ENCODE assay signal across 1 cellular context in the genomic region with DNA sequence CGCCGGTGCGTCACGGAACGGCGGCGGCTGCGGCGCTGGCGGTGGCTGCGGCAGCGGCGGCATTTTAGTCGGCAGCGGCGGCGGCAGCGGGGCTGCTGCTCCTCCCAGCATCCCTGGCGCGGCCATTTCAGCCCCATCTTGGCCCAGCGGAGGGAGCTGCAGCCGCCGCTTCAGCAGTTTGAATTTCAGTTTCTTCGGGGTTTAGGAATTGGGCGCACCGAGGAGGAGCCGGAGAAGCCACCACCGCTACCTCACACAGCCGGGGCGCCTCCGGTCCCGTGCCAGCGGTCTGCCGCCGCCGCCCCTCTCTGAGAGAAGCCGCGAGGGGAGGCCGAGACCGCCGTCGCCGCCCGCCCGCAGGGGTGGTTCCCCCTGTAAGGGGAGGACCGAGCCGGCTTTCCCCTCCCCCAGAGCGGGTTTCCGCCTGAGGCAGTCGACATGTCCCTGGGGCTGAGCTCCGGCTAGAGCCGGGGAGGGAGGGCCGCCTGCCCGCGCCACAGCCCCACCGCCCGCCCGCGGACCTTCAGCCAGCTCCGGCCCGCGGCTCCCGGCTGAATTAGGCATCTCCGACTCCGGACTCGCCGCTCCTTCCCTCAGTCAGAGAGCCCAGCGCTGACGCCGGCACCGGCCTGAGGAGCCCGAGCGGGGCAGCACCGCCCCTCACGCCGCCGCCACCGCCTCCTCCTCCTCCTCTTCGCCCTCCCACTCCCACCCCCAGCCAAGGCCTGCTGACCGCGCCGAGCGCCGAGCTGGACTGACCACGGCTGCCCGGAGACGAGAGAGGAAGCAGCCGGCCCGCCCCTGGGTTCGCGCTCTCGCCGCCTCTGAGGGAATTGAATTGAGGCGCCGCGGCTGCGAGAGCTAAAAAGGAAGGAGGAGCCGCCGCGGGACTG.
TF ChIP-seq lines count a peak whose summit lies in the region.

A gene (plus strand): TSS at position 67 of the 893 bp plus-strand sequence. CDS start 1,053 bp downstream, outside the sequence.

TF ChIP-seq in HEK293, 187 proteins besides CTCF, POLR2A, EP300 and RAD21 (continued from another document and continues in another):
- 0 out of 2 replicates have a peak, but pooled peaks have one; percentile 30 for TF ChIP-seq MZF1 (tag by site-specific recombination; IDR thresholded peaks at IDR 0.05; ENCODE audit: borderline replicate concordance)
- peak; percentile 76 for TF ChIP-seq KLF8 (tag by site-specific recombination; IDR thresholded peaks at IDR 0.05)
- TF ChIP-seq, protein P1, sequence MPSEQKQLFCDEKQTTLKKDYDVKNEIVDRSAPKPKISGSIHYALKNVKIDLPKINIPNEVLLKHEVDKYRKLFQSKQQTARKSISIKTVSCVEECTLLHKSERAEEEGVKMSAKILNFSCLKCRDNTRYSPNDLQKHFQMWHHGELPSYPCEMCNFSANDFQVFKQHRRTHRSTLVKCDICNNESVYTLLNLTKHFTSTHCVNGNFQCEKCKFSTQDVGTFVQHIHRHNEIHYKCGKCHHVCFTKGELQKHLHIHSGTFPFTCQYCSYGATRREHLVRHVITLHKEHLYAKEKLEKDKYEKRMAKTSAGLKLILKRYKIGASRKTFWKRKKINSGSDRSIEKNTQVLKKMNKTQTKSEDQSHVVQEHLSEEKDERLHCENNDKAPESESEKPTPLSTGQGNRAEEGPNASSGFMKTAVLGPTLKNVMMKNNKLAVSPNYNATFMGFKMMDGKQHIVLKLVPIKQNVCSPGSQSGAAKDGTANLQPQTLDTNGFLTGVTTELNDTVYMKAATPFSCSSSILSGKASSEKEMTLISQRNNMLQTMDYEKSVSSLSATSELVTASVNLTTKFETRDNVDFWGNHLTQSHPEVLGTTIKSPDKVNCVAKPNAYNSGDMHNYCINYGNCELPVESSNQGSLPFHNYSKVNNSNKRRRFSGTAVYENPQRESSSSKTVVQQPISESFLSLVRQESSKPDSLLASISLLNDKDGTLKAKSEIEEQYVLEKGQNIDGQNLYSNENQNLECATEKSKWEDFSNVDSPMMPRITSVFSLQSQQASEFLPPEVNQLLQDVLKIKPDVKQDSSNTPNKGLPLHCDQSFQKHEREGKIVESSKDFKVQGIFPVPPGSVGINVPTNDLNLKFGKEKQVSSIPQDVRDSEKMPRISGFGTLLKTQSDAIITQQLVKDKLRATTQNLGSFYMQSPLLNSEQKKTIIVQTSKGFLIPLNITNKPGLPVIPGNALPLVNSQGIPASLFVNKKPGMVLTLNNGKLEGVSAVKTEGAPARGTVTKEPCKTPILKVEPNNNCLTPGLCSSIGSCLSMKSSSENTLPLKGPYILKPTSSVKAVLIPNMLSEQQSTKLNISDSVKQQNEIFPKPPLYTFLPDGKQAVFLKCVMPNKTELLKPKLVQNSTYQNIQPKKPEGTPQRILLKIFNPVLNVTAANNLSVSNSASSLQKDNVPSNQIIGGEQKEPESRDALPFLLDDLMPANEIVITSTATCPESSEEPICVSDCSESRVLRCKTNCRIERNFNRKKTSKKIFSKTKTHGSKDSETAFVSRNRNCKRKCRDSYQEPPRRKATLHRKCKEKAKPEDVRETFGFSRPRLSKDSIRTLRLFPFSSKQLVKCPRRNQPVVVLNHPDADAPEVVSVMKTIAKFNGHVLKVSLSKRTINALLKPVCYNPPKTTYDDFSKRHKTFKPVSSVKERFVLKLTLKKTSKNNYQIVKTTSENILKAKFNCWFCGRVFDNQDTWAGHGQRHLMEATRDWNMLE (tag by site-specific recombination; conservative IDR thresholded peaks at IDR 0.05; ENCODE audit: low read depth): no peak
- TF ChIP-seq ZNF416 (tag by site-specific recombination; IDR thresholded peaks at IDR 0.05): no peak
- TF ChIP-seq ZNF155 (tag by site-specific recombination; IDR thresholded peaks at IDR 0.05): no peak
- no peak for TF ChIP-seq ZNF223 (tag by site-specific recombination; IDR thresholded peaks at IDR 0.05)
- TF ChIP-seq ZNF24 (tag by site-specific recombination; IDR thresholded peaks at IDR 0.05): peak; percentile 26; the same call in 1 of the 2 replicates
- no peak for TF ChIP-seq ZNF354C (tag by site-specific recombination; IDR thresholded peaks at IDR 0.05; ENCODE audit: borderline replicate concordance, low read depth)
- TF ChIP-seq ZNF792 (tag by site-specific recombination; IDR thresholded peaks at IDR 0.05): no peak
- TF ChIP-seq RBAK (tag by site-specific recombination; IDR thresholded peaks at IDR 0.05): no peak
- TF ChIP-seq REPIN1 (tag by site-specific recombination; IDR thresholded peaks at IDR 0.05; ENCODE audit: low read depth): no peak
- TF ChIP-seq, protein P2, sequence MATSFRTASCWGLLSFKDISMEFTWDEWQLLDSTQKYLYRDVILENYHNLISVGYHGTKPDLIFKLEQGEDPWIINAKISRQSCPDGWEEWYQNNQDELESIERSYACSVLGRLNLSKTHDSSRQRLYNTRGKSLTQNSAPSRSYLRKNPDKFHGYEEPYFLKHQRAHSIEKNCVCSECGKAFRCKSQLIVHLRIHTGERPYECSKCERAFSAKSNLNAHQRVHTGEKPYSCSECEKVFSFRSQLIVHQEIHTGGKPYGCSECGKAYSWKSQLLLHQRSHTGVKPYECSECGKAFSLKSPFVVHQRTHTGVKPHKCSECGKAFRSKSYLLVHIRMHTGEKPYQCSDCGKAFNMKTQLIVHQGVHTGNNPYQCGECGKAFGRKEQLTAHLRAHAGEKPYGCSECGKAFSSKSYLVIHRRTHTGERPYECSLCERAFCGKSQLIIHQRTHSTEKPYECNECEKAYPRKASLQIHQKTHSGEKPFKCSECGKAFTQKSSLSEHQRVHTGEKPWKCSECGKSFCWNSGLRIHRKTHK (tag by site-specific recombination; IDR thresholded peaks at IDR 0.05): no peak
- TF ChIP-seq ZBTB48 (tag by site-specific recombination; IDR thresholded peaks at IDR 0.05): no peak; the same call in 1 of the 2 replicates
- no peak for TF ChIP-seq ZNF621 (tag by site-specific recombination; IDR thresholded peaks at IDR 0.05)
- no peak for TF ChIP-seq ZNF174 (tag by site-specific recombination; IDR thresholded peaks at IDR 0.05)
- TF ChIP-seq ZNF366 (tag by site-specific recombination; conservative IDR thresholded peaks at IDR 0.05): no peak
- TF ChIP-seq ZNF350 (tag by site-specific recombination; IDR thresholded peaks at IDR 0.05): no peak
- TF ChIP-seq, protein P3, sequence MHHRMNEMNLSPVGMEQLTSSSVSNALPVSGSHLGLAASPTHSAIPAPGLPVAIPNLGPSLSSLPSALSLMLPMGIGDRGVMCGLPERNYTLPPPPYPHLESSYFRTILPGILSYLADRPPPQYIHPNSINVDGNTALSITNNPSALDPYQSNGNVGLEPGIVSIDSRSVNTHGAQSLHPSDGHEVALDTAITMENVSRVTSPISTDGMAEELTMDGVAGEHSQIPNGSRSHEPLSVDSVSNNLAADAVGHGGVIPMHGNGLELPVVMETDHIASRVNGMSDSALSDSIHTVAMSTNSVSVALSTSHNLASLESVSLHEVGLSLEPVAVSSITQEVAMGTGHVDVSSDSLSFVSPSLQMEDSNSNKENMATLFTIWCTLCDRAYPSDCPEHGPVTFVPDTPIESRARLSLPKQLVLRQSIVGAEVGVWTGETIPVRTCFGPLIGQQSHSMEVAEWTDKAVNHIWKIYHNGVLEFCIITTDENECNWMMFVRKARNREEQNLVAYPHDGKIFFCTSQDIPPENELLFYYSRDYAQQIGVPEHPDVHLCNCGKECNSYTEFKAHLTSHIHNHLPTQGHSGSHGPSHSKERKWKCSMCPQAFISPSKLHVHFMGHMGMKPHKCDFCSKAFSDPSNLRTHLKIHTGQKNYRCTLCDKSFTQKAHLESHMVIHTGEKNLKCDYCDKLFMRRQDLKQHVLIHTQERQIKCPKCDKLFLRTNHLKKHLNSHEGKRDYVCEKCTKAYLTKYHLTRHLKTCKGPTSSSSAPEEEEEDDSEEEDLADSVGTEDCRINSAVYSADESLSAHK (tag by site-specific recombination; IDR thresholded peaks at IDR 0.05): peak; percentile 53
- peak; percentile 47; the same call in 1 of the 2 replicates for TF ChIP-seq ZNF600 (tag by site-specific recombination; IDR thresholded peaks at IDR 0.05)
- no peak for TF ChIP-seq ZNF23 (tag by site-specific recombination; IDR thresholded peaks at IDR 0.05; ENCODE audit: borderline replicate concordance)
- no peak for TF ChIP-seq ZNF10 (tag by site-specific recombination; IDR thresholded peaks at IDR 0.05)
- TF ChIP-seq, protein P4, sequence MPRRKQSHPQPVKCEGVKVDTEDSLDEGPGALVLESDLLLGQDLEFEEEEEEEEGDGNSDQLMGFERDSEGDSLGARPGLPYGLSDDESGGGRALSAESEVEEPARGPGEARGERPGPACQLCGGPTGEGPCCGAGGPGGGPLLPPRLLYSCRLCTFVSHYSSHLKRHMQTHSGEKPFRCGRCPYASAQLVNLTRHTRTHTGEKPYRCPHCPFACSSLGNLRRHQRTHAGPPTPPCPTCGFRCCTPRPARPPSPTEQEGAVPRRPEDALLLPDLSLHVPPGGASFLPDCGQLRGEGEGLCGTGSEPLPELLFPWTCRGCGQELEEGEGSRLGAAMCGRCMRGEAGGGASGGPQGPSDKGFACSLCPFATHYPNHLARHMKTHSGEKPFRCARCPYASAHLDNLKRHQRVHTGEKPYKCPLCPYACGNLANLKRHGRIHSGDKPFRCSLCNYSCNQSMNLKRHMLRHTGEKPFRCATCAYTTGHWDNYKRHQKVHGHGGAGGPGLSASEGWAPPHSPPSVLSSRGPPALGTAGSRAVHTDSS (tag by site-specific recombination; IDR thresholded peaks at IDR 0.05): peak; percentile 56
- TF ChIP-seq ZNF404 (tag by site-specific recombination; IDR thresholded peaks at IDR 0.05): no peak
- TF ChIP-seq ZBTB17 (tag by site-specific recombination; IDR thresholded peaks at IDR 0.05): peak; percentile 82
- no peak for TF ChIP-seq ZNF140 (tag by site-specific recombination; IDR thresholded peaks at IDR 0.05)
- no peak; the same call in 1 of the 2 replicates for TF ChIP-seq ZBTB21 (tag by site-specific recombination; IDR thresholded peaks at IDR 0.05)
- TF ChIP-seq ZNF121 (tag by site-specific recombination; IDR thresholded peaks at IDR 0.05): 0 out of 2 replicates have a peak, but pooled peaks have one; percentile 11
- TF ChIP-seq SP2 (tag by site-specific recombination; IDR thresholded peaks at IDR 0.05): peak; percentile 75
- TF ChIP-seq ZNF530 (tag by site-specific recombination; IDR thresholded peaks at IDR 0.05; ENCODE audit: low read depth): no peak
- TF ChIP-seq ZNF394 (tag by site-specific recombination; IDR thresholded peaks at IDR 0.05; ENCODE audit: borderline replicate concordance): peak; percentile 59; the same call in 1 of the 2 replicates
- TF ChIP-seq ZNF202 (tag by site-specific recombination; IDR thresholded peaks at IDR 0.05; ENCODE audit: borderline replicate concordance): no peak
- no peak for TF ChIP-seq ZNF768 (tag by site-specific recombination; IDR thresholded peaks at IDR 0.05)
- peak; percentile 42; the same call in 1 of the 2 replicates for TF ChIP-seq ZFP69B (tag by site-specific recombination; IDR thresholded peaks at IDR 0.05)
- no peak for TF ChIP-seq ZNF214 (tag by site-specific recombination; IDR thresholded peaks at IDR 0.05; ENCODE audit: borderline replicate concordance)
- TF ChIP-seq ZNF274 (IDR thresholded peaks at IDR 0.05; ENCODE audit: low read length): no peak
- TF ChIP-seq ZNF274 (tag by site-specific recombination; IDR thresholded peaks at IDR 0.05; ENCODE audit: borderline replicate concordance): no peak
- no peak for TF ChIP-seq GLI2 (tag by site-specific recombination; IDR thresholded peaks at IDR 0.05; ENCODE audit: borderline replicate concordance, low read depth)
- TF ChIP-seq, protein P5, sequence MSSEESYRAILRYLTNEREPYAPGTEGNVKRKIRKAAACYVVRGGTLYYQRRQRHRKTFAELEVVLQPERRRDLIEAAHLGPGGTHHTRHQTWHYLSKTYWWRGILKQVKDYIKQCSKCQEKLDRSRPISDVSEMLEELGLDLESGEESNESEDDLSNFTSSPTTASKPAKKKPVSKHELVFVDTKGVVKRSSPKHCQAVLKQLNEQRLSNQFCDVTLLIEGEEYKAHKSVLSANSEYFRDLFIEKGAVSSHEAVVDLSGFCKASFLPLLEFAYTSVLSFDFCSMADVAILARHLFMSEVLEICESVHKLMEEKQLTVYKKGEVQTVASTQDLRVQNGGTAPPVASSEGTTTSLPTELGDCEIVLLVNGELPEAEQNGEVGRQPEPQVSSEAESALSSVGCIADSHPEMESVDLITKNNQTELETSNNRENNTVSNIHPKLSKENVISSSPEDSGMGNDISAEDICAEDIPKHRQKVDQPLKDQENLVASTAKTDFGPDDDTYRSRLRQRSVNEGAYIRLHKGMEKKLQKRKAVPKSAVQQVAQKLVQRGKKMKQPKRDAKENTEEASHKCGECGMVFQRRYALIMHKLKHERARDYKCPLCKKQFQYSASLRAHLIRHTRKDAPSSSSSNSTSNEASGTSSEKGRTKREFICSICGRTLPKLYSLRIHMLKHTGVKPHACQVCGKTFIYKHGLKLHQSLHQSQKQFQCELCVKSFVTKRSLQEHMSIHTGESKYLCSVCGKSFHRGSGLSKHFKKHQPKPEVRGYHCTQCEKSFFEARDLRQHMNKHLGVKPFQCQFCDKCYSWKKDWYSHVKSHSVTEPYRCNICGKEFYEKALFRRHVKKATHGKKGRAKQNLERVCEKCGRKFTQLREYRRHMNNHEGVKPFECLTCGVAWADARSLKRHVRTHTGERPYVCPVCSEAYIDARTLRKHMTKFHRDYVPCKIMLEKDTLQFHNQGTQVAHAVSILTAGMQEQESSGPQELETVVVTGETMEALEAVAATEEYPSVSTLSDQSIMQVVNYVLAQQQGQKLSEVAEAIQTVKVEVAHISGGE (tag by site-specific recombination; conservative IDR thresholded peaks at IDR 0.05; ENCODE audit: low read depth): no peak; the same call in 1 of the 2 replicates
- TF ChIP-seq ZNF555 (tag by site-specific recombination; conservative IDR thresholded peaks at IDR 0.05): no peak
- no peak for TF ChIP-seq ZNF48 (tag by site-specific recombination; IDR thresholded peaks at IDR 0.05)
- TF ChIP-seq, protein P6, sequence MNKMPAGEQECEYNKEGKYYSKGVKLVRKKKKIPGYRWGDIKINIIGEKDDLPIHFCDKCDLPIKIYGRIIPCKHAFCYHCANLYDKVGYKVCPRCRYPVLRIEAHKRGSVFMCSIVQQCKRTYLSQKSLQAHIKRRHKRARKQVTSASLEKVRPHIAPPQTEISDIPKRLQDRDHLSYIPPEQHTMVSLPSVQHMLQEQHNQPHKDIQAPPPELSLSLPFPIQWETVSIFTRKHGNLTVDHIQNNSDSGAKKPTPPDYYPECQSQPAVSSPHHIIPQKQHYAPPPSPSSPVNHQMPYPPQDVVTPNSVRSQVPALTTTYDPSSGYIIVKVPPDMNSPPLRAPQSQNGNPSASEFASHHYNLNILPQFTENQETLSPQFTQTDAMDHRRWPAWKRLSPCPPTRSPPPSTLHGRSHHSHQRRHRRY (tag by site-specific recombination; IDR thresholded peaks at IDR 0.05): no peak
- peak; percentile 51 for TF ChIP-seq ZNF341 (tag by site-specific recombination; IDR thresholded peaks at IDR 0.05; ENCODE audit: low read depth)
- TF ChIP-seq, protein P7, sequence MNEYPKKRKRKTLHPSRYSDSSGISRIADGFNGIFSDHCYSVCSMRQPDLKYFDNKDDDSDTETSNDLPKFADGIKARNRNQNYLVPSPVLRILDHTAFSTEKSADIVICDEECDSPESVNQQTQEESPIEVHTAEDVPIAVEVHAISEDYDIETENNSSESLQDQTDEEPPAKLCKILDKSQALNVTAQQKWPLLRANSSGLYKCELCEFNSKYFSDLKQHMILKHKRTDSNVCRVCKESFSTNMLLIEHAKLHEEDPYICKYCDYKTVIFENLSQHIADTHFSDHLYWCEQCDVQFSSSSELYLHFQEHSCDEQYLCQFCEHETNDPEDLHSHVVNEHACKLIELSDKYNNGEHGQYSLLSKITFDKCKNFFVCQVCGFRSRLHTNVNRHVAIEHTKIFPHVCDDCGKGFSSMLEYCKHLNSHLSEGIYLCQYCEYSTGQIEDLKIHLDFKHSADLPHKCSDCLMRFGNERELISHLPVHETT (tag by site-specific recombination; IDR thresholded peaks at IDR 0.05): no peak
